In the genomic region with DNA sequence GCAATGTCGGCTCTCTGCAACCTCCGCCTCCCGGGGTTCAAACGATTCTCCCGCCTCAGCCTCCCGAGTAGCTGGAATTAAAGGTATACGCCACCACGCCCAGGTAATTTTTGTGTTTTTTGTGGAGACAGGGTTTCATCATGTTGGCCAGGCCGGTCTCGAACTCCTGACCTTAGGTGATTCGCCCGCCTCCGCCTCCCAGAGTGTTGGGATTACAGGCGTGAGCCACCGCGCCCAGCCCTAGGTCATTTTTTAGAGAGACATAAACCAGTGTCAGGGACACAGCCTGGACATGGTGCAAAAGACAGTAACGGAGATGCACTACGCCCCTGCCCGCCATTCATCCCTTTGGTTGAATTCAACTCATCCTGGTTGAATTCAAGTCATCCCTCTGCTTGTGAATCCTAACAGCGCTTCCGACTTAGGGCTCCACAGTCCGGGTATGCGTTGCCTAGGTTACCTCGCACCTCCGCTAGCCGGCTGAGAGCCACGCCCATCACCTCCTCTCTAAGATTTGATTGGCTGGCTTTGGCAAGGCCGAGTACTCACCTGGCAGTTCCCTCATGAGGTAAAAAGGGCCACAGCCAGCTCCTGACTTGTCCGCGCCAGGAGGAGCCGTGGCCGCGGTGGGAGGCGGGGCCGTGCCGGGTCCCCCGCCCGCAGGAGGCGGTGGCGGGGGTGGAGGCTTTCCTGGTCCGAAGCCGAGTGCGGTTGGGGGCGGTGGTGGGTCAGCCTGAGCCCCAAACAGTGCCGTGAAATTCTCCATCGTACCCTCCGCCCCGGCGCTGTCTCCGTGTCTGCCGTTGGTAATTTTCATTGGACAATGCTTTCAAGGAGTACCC, we compare ENCODE assay signal across 8 cellular contexts. TPM values are rescaled to one million over a fixed set of nuclear protein-coding genes. Genes with fewer than 3 reads are reported as not detected.
DNase-seq lines count a peak whose midpoint lies in the region; ATAC-seq and TF ChIP-seq lines count a peak whose summit lies in the region.

Gene MED19 (minus strand): TSS at position 802 of the 842 bp plus-strand sequence. CDS start 36 bp downstream, at position 766.

- H3K36me3 ChIP-seq in HUES48 (ENCODE audit: control insufficient read depth, insufficient read depth, low read length) = 0 out of 2 replicates have a peak, but pooled peaks cover 14% of the 10 kb centered on the region
- peaks cover 15% of the 10 kb centered on the region for H3K36me3 ChIP-seq in OCI-LY3 (replicated peaks; ENCODE audit: low read depth, low read length)

- peak within 1 kb of the TSS; percentile 81 for H2AFZ ChIP-seq in OCI-LY3 (ENCODE audit: low read depth, low read length)

- no peaks in the 10 kb centered on the region for H3K27me3 ChIP-seq in HUES48 (ENCODE audit: control insufficient read depth, insufficient read depth, low read length)
- no peaks in the 10 kb centered on the region for H3K27me3 ChIP-seq in OCI-LY3 (ENCODE audit: low read depth, low read length)

- peak; percentile 44 for ATAC-seq in GM21390 (IDR thresholded peaks at IDR 0.05; ENCODE audit: unreplicated experiment)

- H3K9ac ChIP-seq in HUES48 (ENCODE audit: low read depth, low read length) (peak within 1 kb of the TSS; percentile 94), OCI-LY3 (ENCODE audit: low read length) (peak within 1 kb of the TSS; percentile 93)

- peak within 1 kb of the TSS; percentile 97 for H3K4me3 ChIP-seq in HUES48 (ENCODE audit: low read depth, low read length)
- H3K4me3 ChIP-seq in OCI-LY3 (ENCODE audit: low read length) = peak within 1 kb of the TSS; percentile 91

- no peaks in the 10 kb centered on the region for H3K9me3 ChIP-seq in HUES48 (ENCODE audit: control insufficient read depth, insufficient read depth, low read length)
- H3K9me3 ChIP-seq in OCI-LY3 (ENCODE audit: insufficient read depth, low read length) = no peaks in the 10 kb centered on the region

- H3K4me1 ChIP-seq in HUES48 (ENCODE audit: control insufficient read depth, insufficient read depth, low read length) = peaks cover 8% of the 10 kb centered on the region
- peaks cover 32% of the 10 kb centered on the region for H3K4me1 ChIP-seq in OCI-LY3 (ENCODE audit: low read length)

- no peak for TF ChIP-seq CTCF in OCI-LY3 (IDR thresholded peaks at IDR 0.05; ENCODE audit: low read depth, low read length)

- H3K27ac ChIP-seq in HUES48 (ENCODE audit: low read depth, low read length) (peak within 1 kb of the TSS; percentile 97), OCI-LY3 (ENCODE audit: low read length) (peak within 1 kb of the TSS; percentile 81), epithelial cell of prostate (peak within 1 kb of the TSS; percentile 89)

- H3K4me2 ChIP-seq in OCI-LY3 (ENCODE audit: low read length) = peak within 1 kb of the TSS; percentile 98

- H4K20me1 ChIP-seq in OCI-LY3 (ENCODE audit: insufficient read depth, low read length) = no peaks in the 10 kb centered on the region; the same call in 1 of the 2 replicates

- peak; percentile 92 for DNase-seq in COR-L47 (lab: John Stamatoyannopoulos, UW)
- DNase-seq in activated T-cell treated with anti-CD3 and anti-CD28 coated beads for 1 hour (ENCODE audit: low read depth) = peak; percentile 57
- peak; percentile 94 for DNase-seq in epithelial cell of prostate (ENCODE audit: low read depth, low spot score)
- DNase-seq in myocyte (ENCODE audit: low read depth) = peak; percentile 56
- peak; percentile 52 to 61 for DNase-seq in stimulated activated CD8-positive, alpha-beta memory T cell treated with anti-CD3 and anti-CD28 coated beads, Interleukin-7, amount 100 ng/mL, for 4 hours (ENCODE audit: low read depth in 2 of 2)

- H3K79me2 ChIP-seq in OCI-LY3 (ENCODE audit: low read length) = peaks cover 61% of the 10 kb centered on the region

RNA-seq across cellular contexts. Expression of gene MED19, which starts in this region (rescaled TPM):
- 24.2 and 31.8 TPM in 2 replicates for total RNA-seq in myocyte
- polyA plus RNA-seq in myocyte (2012) = 33.5 TPM

Comparison
In these comparisons a context has a peak if more than half of its experiments do, and no peak if none do; other contexts are left out.
1. Peak in every context shown above with its lines: DNase-seq, ATAC-seq, H3K4me3 ChIP-seq and H3K27ac ChIP-seq.